In the genomic region with DNA sequence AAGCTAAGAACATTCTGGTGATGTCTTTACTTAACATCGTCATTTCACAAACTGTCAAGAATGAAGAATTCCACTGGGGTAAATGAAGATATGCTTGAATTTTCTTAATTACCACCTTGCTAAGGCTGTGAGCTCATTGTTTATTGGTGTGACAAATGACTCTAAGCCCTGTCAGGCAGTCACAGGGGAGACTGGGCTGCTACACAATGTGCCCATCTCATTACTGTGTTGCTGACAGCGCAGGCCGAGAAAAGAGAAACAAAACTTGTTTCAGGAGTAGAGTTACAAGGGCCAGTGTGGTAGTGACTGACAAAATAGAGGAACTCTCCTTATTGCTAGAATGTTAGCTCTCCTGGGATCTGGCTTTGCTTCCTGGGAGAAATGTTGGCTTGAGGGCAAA, we compare ENCODE assay signal across 28 cellular contexts.
"Had no signal": no experiment of that assay in that cellular context is flagged by ENCODE, and none has a peak within 500 bp of the region (broad histone marks: within the 10 kb centered on the region; RNA-seq: fewer than 3 reads in every experiment).

No MANE protein-coding gene starts in this region.

- H3K9me3 Mint-ChIP-seq: activated CD4-positive, alpha-beta memory T cell treated with anti-CD3 and anti-CD28 coated beads, Interleukin-2, amount 10 ng/mL, durations not matched to agents 7 days and 5 days; activated naive CD4-positive, alpha-beta T cell treated with anti-CD3 and anti-CD28 coated beads, Interleukin-2, amount 10 ng/mL, durations not matched to agents 7 days and 5 days; activated naive CD8-positive, alpha-beta T cell treated with anti-CD3 and anti-CD28 coated beads, Interleukin-2, amount 50 U/mL, for 24 hours had no signal

- H3K27ac ChIP-seq: brain microvascular endothelial cell, KMS-11, PC-9, RWPE1, WERI-Rb-1 had no signal

- H3K4me1 Mint-ChIP-seq: activated CD4-positive, alpha-beta memory T cell treated with anti-CD3 and anti-CD28 coated beads, Interleukin-2, amount 10 ng/mL, durations not matched to agents 7 days and 5 days; activated CD8-positive, alpha-beta memory T cell treated with anti-CD3 and anti-CD28 coated beads, Interleukin-2, amount 10 ng/mL, durations not matched to agents 7 days and 5 days; activated naive CD4-positive, alpha-beta T cell treated with anti-CD3 and anti-CD28 coated beads, Interleukin-2, amount 10 ng/mL, durations not matched to agents 7 days and 5 days; activated naive CD8-positive, alpha-beta T cell treated with anti-CD3 and anti-CD28 coated beads, Interleukin-2, amount 50 U/mL, for 24 hours had no signal

- H3K27ac Mint-ChIP-seq: activated CD4-positive, alpha-beta memory T cell treated with anti-CD3 and anti-CD28 coated beads, Interleukin-2, amount 10 ng/mL, durations not matched to agents 7 days and 5 days; activated CD8-positive, alpha-beta memory T cell treated with anti-CD3 and anti-CD28 coated beads, Interleukin-2, amount 10 ng/mL, durations not matched to agents 7 days and 5 days; activated naive CD4-positive, alpha-beta T cell treated with anti-CD3 and anti-CD28 coated beads, Interleukin-2, amount 10 ng/mL, durations not matched to agents 7 days and 5 days; activated naive CD8-positive, alpha-beta T cell; activated naive CD8-positive, alpha-beta T cell treated with anti-CD3 and anti-CD28 coated beads, Interleukin-2, amount 50 U/mL, for 24 hours had no signal

- H3K27me3 Mint-ChIP-seq: activated CD8-positive, alpha-beta memory T cell treated with anti-CD3 and anti-CD28 coated beads, Interleukin-2, amount 10 ng/mL, durations not matched to agents 7 days and 5 days; activated naive CD4-positive, alpha-beta T cell treated with anti-CD3 and anti-CD28 coated beads, Interleukin-2, amount 10 ng/mL, durations not matched to agents 7 days and 5 days; activated naive CD8-positive, alpha-beta T cell; activated naive CD8-positive, alpha-beta T cell treated with anti-CD3 and anti-CD28 coated beads, Interleukin-2, amount 50 U/mL, for 24 hours had no signal

- ATAC-seq: activated CD8-positive, alpha-beta memory T cell treated with anti-CD3 and anti-CD28 coated beads, Interleukin-2, amount 10 ng/mL, durations not matched to agents 7 days and 5 days; activated naive CD8-positive, alpha-beta T cell treated with anti-CD3 and anti-CD28 coated beads, Interleukin-2, amount 50 U/mL, for 24 hours; Right ventricle myocardium inferior had no signal

- H3K9ac ChIP-seq: KMS-11 had no signal

- H2AFZ ChIP-seq: PC-9 had no signal

- H3K4me2 ChIP-seq: KMS-11, PC-9 had no signal

- H3K27me3 ChIP-seq: brain microvascular endothelial cell had no signal

- H3K4me3 ChIP-seq: PC-9 had no signal

- H3K4me3 Mint-ChIP-seq: activated CD4-positive, alpha-beta memory T cell treated with anti-CD3 and anti-CD28 coated beads, Interleukin-2, amount 10 ng/mL, durations not matched to agents 7 days and 5 days; activated CD8-positive, alpha-beta memory T cell treated with anti-CD3 and anti-CD28 coated beads, Interleukin-2, amount 10 ng/mL, durations not matched to agents 7 days and 5 days; activated naive CD4-positive, alpha-beta T cell treated with anti-CD3 and anti-CD28 coated beads, Interleukin-2, amount 10 ng/mL, durations not matched to agents 7 days and 5 days; activated naive CD8-positive, alpha-beta T cell; activated naive CD8-positive, alpha-beta T cell treated with anti-CD3 and anti-CD28 coated beads, Interleukin-2, amount 50 U/mL, for 24 hours had no signal

- DNase-seq: activated CD4-positive, alpha-beta memory T cell treated with anti-CD3 and anti-CD28 coated beads, Interleukin-2, amount 10 ng/mL, durations not matched to agents 7 days and 5 days; activated CD4-positive, alpha-beta T cell treated with anti-CD3 and anti-CD28 coated beads for 1 hour; activated CD4-positive, alpha-beta T cell treated with anti-CD3 and anti-CD28 coated beads for 48 hours; activated CD4-positive, CD25-positive, alpha-beta regulatory T cell; activated CD8-positive, alpha-beta memory T cell treated with anti-CD3 and anti-CD28 coated beads for 24 hours; activated CD8-positive, alpha-beta memory T cell treated with anti-CD3 and anti-CD28 coated beads, Interleukin-2, amount 10 ng/mL, durations not matched to agents 7 days and 5 days; activated CD8-positive, alpha-beta memory T cell treated with anti-CD3 and anti-CD28 coated beads, Interleukin-2, amount 50 U/mL, for 48 hours; activated effector memory CD4-positive, alpha-beta T cell treated with Interleukin-2 at 50 U/mL for 16 hours; activated naive CD4-positive, alpha-beta T cell treated with anti-CD3 and anti-CD28 coated beads, Interleukin-2, amount 10 ng/mL, durations not matched to agents 7 days and 5 days; activated naive CD8-positive, alpha-beta T cell treated with anti-CD3 and anti-CD28 coated beads, Interleukin-2, amount 50 U/mL, for 24 hours; activated T-cell treated with anti-CD3 and anti-CD28 coated beads, Interleukin-2, amount 50 U/mL, for 48 hours; brain microvascular endothelial cell; central memory CD4-positive, alpha-beta T cell; NCI-H1105; NCI-H1417 treated with DMSO at 0.1 percent for 48 hours; NCI-H1930; NCI-H345; NCI-H524 treated with DMSO at 0.1 percent for 48 hours; NCI-H748 treated with DMSO at 0.1 percent for 48 hours; PC-9; SIG-M5; SW 1271; T1000; WERI-Rb-1 had no signal

- H3K36me3 Mint-ChIP-seq: activated CD8-positive, alpha-beta memory T cell treated with anti-CD3 and anti-CD28 coated beads, Interleukin-2, amount 10 ng/mL, durations not matched to agents 7 days and 5 days; activated naive CD4-positive, alpha-beta T cell treated with anti-CD3 and anti-CD28 coated beads, Interleukin-2, amount 10 ng/mL, durations not matched to agents 7 days and 5 days; activated naive CD8-positive, alpha-beta T cell had no signal

- H3K36me3 ChIP-seq: brain microvascular endothelial cell, WERI-Rb-1 had no signal
